ENCODE assay signal across 30 cellular contexts in the genomic region with DNA sequence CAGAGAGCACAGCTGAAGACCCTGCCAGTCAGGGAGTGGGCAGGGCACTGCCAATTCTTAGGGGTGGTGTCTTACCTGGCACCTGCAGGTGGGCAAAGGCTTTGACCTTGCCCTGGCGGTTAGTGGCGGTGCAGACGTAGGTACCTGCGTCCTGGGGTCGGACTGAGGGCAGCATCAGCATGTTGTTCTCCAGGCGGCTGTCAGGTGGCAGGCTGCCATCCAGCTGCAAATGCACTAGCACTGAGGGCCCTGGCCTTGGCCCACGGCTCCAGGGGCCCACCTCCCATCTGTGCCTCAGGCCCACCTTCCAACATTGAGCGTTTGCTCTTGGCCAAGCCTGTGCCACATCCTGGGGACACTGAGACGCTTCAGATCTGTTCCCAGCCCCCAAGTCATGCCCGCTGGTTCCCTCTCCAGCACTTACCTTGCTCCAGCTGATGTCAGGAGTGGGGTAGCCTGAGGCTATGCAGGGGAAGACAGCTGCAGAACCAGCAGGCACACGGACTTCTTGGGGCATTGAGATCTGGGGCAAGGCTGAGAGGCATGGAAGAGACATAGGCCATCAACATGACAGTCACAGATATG. TPM values are rescaled to one million over a fixed set of nuclear protein-coding genes. Genes with fewer than 3 reads are reported as not detected.
"Had no signal": no experiment of that assay in that cellular context is flagged by ENCODE, and none has a peak within 500 bp of the region (broad histone marks: within the 10 kb centered on the region; RNA-seq: fewer than 3 reads in every experiment).

No MANE protein-coding gene starts in this region.

- H3K4me1 Mint-ChIP-seq: endodermal cell; neural progenitor cell; stimulated activated memory B cell treated with anti-CD40 and anti-IgM and Interleukin-4, amounts not matched to agents 10 μg/mL and 1 μg/mL and 100 μg/mL, for 72 hours had no signal

- H3K4me3 ChIP-seq: coronary artery, heart right ventricle, left lung, lower lobe of right lung, neural progenitor cell, pancreas, psoas muscle, spleen, tibial artery, upper lobe of right lung had no signal

- H2AFZ ChIP-seq: neural progenitor cell had no signal

- H3K4me1 ChIP-seq: heart right ventricle, left lung, lower lobe of right lung, neural progenitor cell, pancreas, psoas muscle, spleen, tibial artery, upper lobe of right lung had no signal

- H3K4me2 ChIP-seq: neural progenitor cell had no signal

- H3K27me3 Mint-ChIP-seq: natural killer cell treated with Interleukin-12 subunit alpha and Interleukin-12 subunit beta and Interleukin-15 and Interleukin-18, amount 100 ng/mL, for 72 hours; stimulated activated memory B cell treated with anti-CD40 and anti-IgM and Interleukin-4, amounts not matched to agents 10 μg/mL and 1 μg/mL and 100 μg/mL, for 72 hours; stimulated activated naive CD8-positive, alpha-beta T cell treated with anti-CD3 and anti-CD28 coated beads, Interleukin-15, Interleukin-2, amounts not matched to agents 100 ng/mL and 50 ng/mL, for 24 hours had no signal

- H3K27ac Mint-ChIP-seq: endodermal cell; natural killer cell treated with Interleukin-12 subunit alpha and Interleukin-12 subunit beta and Interleukin-15 and Interleukin-18, amount 100 ng/mL, for 72 hours; neural progenitor cell; stimulated activated memory B cell treated with anti-CD40 and anti-IgM and Interleukin-4, amounts not matched to agents 10 μg/mL and 1 μg/mL and 100 μg/mL, for 72 hours; stimulated activated naive CD8-positive, alpha-beta T cell treated with anti-CD3 and anti-CD28 coated beads, Interleukin-15, Interleukin-2, amounts not matched to agents 100 ng/mL and 50 ng/mL, for 24 hours had no signal

- H3K9me3 ChIP-seq: lower lobe of right lung, pancreas, tibial artery, upper lobe of right lung had no signal

- H3K27ac ChIP-seq: coronary artery, heart right ventricle, left lung, lower lobe of right lung, neural progenitor cell, pancreas, psoas muscle, spleen, tibial artery, upper lobe of right lung had no signal

- H3K4me3 Mint-ChIP-seq: endodermal cell; natural killer cell treated with Interleukin-12 subunit alpha and Interleukin-12 subunit beta and Interleukin-15 and Interleukin-18, amount 100 ng/mL, for 72 hours; neural progenitor cell; stimulated activated memory B cell treated with anti-CD40 and anti-IgM and Interleukin-4, amounts not matched to agents 10 μg/mL and 1 μg/mL and 100 μg/mL, for 72 hours; stimulated activated naive CD8-positive, alpha-beta T cell treated with anti-CD3 and anti-CD28 coated beads, Interleukin-15, Interleukin-2, amounts not matched to agents 100 ng/mL and 50 ng/mL, for 24 hours had no signal

- H3K9ac ChIP-seq: neural progenitor cell had no signal

- FAIRE-seq: frontal cortex, pancreas had no signal

- H3K36me3 Mint-ChIP-seq: natural killer cell treated with Interleukin-12 subunit alpha and Interleukin-12 subunit beta and Interleukin-15 and Interleukin-18, amount 100 ng/mL, for 72 hours had no signal

- DNase-seq: effector CD4-positive, alpha-beta T cell; endodermal cell; heart right ventricle; islet precursor cell; lower lobe of right lung; mesenchymal stem cell; midbrain; occipital lobe; pancreas; retina; spleen; stimulated activated CD4-positive, alpha-beta T cell treated with anti-CD3 and anti-CD28 coated beads, Interleukin-15, amount 100 ng/mL, for 24 hours; stimulated activated CD4-positive, alpha-beta T cell treated with anti-CD3 and anti-CD28 coated beads, Interleukin-1b, Interleukin-23, amount 100 ng/mL, for 48 hours; stimulated activated CD4-positive, alpha-beta T cell treated with anti-CD3 and anti-CD28 coated beads, Interleukin-4, amount 100 ng/mL, for 24 hours; tibial artery; upper lobe of right lung had no signal

- H3K27me3 ChIP-seq: heart right ventricle, left lung, neural progenitor cell, pancreas, spleen, tibial artery, upper lobe of right lung had no signal

- ATAC-seq: esophagus mucosa; heart right ventricle; left lung; lower lobe of right lung; natural killer cell treated with Interleukin-12 subunit alpha and Interleukin-12 subunit beta and Interleukin-15 and Interleukin-18, amount 100 ng/mL, for 72 hours; pancreas; psoas muscle; sciatic nerve; stimulated activated memory B cell treated with anti-CD40 and anti-IgM and Interleukin-4, amounts not matched to agents 10 μg/mL and 1 μg/mL and 100 μg/mL, for 72 hours; upper lobe of right lung had no signal

- H3K9me3 Mint-ChIP-seq: natural killer cell treated with Interleukin-12 subunit alpha and Interleukin-12 subunit beta and Interleukin-15 and Interleukin-18, amount 100 ng/mL, for 72 hours had no signal

RNA-seq across cellular contexts. Expression of a gene that starts 21.4 kb away (rescaled TPM):
- total RNA-seq: dermis microvascular lymphatic vessel endothelial cell; fibroblast of lung; frontal cortex; glomerular endothelial cell; natural killer cell treated with Interleukin-12 subunit alpha and Interleukin-12 subunit beta and Interleukin-15 and Interleukin-18, amount 100 ng/mL, for 72 hours; occipital lobe; temporal lobe had no signal
- polyA plus RNA-seq: fibroblast of lung had no signal
